ENCODE assay signal across 1 cellular context in the genomic region with DNA sequence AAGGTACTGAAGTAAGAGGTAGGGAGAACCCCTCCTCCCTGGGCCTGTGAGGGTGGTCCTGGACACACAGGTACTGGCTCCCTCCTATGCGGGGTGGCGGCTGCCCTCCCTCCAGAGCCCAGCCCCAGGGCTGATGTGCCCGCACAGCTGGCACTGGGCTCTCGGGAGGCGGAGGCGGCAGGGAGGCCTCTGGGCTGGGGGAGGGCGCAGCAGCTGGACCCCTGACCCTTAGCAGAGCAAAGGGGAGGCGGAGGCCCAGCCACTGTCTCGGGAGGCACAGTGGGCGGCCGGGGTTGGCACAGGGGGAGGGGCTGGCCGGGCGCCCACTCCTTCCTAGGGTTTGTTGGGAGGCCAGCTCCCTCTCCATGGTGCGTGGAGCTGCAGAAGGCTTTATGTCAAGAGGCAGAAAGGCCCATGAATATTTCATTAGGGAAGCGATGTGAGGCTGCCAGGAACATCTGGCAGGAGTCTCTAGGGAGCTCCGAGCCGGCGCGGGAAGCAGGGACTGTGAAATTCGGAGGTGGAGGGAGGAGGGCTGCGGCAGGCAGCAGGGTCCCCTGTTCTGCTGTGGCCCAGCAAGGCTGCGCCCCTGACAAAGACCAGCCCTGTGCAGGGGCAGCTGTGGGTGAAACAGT.
TF ChIP-seq lines count a peak whose summit lies in the region.

No MANE protein-coding gene starts in this region.

TF ChIP-seq in H1, 55 proteins besides CTCF, POLR2A, EP300 and RAD21:
- TF ChIP-seq, protein P1, sequence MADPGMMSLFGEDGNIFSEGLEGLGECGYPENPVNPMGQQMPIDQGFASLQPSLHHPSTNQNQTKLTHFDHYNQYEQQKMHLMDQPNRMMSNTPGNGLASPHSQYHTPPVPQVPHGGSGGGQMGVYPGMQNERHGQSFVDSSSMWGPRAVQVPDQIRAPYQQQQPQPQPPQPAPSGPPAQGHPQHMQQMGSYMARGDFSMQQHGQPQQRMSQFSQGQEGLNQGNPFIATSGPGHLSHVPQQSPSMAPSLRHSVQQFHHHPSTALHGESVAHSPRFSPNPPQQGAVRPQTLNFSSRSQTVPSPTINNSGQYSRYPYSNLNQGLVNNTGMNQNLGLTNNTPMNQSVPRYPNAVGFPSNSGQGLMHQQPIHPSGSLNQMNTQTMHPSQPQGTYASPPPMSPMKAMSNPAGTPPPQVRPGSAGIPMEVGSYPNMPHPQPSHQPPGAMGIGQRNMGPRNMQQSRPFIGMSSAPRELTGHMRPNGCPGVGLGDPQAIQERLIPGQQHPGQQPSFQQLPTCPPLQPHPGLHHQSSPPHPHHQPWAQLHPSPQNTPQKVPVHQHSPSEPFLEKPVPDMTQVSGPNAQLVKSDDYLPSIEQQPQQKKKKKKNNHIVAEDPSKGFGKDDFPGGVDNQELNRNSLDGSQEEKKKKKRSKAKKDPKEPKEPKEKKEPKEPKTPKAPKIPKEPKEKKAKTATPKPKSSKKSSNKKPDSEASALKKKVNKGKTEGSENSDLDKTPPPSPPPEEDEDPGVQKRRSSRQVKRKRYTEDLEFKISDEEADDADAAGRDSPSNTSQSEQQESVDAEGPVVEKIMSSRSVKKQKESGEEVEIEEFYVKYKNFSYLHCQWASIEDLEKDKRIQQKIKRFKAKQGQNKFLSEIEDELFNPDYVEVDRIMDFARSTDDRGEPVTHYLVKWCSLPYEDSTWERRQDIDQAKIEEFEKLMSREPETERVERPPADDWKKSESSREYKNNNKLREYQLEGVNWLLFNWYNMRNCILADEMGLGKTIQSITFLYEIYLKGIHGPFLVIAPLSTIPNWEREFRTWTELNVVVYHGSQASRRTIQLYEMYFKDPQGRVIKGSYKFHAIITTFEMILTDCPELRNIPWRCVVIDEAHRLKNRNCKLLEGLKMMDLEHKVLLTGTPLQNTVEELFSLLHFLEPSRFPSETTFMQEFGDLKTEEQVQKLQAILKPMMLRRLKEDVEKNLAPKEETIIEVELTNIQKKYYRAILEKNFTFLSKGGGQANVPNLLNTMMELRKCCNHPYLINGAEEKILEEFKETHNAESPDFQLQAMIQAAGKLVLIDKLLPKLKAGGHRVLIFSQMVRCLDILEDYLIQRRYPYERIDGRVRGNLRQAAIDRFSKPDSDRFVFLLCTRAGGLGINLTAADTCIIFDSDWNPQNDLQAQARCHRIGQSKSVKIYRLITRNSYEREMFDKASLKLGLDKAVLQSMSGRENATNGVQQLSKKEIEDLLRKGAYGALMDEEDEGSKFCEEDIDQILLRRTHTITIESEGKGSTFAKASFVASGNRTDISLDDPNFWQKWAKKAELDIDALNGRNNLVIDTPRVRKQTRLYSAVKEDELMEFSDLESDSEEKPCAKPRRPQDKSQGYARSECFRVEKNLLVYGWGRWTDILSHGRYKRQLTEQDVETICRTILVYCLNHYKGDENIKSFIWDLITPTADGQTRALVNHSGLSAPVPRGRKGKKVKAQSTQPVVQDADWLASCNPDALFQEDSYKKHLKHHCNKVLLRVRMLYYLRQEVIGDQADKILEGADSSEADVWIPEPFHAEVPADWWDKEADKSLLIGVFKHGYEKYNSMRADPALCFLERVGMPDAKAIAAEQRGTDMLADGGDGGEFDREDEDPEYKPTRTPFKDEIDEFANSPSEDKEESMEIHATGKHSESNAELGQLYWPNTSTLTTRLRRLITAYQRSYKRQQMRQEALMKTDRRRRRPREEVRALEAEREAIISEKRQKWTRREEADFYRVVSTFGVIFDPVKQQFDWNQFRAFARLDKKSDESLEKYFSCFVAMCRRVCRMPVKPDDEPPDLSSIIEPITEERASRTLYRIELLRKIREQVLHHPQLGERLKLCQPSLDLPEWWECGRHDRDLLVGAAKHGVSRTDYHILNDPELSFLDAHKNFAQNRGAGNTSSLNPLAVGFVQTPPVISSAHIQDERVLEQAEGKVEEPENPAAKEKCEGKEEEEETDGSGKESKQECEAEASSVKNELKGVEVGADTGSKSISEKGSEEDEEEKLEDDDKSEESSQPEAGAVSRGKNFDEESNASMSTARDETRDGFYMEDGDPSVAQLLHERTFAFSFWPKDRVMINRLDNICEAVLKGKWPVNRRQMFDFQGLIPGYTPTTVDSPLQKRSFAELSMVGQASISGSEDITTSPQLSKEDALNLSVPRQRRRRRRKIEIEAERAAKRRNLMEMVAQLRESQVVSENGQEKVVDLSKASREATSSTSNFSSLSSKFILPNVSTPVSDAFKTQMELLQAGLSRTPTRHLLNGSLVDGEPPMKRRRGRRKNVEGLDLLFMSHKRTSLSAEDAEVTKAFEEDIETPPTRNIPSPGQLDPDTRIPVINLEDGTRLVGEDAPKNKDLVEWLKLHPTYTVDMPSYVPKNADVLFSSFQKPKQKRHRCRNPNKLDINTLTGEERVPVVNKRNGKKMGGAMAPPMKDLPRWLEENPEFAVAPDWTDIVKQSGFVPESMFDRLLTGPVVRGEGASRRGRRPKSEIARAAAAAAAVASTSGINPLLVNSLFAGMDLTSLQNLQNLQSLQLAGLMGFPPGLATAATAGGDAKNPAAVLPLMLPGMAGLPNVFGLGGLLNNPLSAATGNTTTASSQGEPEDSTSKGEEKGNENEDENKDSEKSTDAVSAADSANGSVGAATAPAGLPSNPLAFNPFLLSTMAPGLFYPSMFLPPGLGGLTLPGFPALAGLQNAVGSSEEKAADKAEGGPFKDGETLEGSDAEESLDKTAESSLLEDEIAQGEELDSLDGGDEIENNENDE (IDR thresholded peaks at IDR 0.05; ENCODE audit: insufficient replicate concordance, low read length) = no peak
- TF ChIP-seq SUZ12 (IDR thresholded peaks at IDR 0.05; ENCODE audit: low read length) = no peak
- no peak for TF ChIP-seq SRF (IDR thresholded peaks at IDR 0.05; ENCODE audit: low read depth, low read length)
- no peak for TF ChIP-seq EGR1 (IDR thresholded peaks at IDR 0.05; ENCODE audit: borderline replicate concordance, low read depth, low read length)
- no peak for TF ChIP-seq RFX5 (IDR thresholded peaks at IDR 0.05; ENCODE audit: borderline replicate concordance, low read depth, low read length)
- TF ChIP-seq MAFK (IDR thresholded peaks at IDR 0.05; ENCODE audit: low read depth, low read length) = no peak
- TF ChIP-seq CEBPB (IDR thresholded peaks at IDR 0.05; ENCODE audit: low read depth, low read length) = no peak
- no peak for TF ChIP-seq SP1 (IDR thresholded peaks at IDR 0.05; ENCODE audit: low read depth, low read length)
- TF ChIP-seq PHF8 (conservative IDR thresholded peaks at IDR 0.05; ENCODE audit: low read depth, low read length) = no peak
- TF ChIP-seq RBBP5 (IDR thresholded peaks at IDR 0.05; ENCODE audit: borderline replicate concordance, low read depth, low read length) = no peak
- TF ChIP-seq NRF1 (IDR thresholded peaks at IDR 0.05; ENCODE audit: low read depth, low read length) = no peak
- no peak for TF ChIP-seq SP4 (IDR thresholded peaks at IDR 0.05; ENCODE audit: low read length)
- no peak for TF ChIP-seq BACH1 (IDR thresholded peaks at IDR 0.05; ENCODE audit: low read length)
TF ChIP-seq in H1: peak in this region for 0.
